Comparison of ENCODE assay signal across 23 cellular contexts in genomic region chr7:80278737-80279136, GRCh38.
DNase-seq lines count a peak whose midpoint lies in the region; ATAC-seq, FAIRE-seq and TF ChIP-seq lines count a peak whose summit lies in the region.
"Had no signal": no experiment of that assay in that cellular context is flagged by ENCODE, and none has a peak within 500 bp of the region (broad histone marks: within the 10 kb centered on the region; RNA-seq: fewer than 3 reads in every experiment).

No MANE protein-coding gene starts in this region.

- H3K9me3 Mint-ChIP-seq in HFFc6, result no peaks in the 10 kb centered on the region
- H3K9me3 Mint-ChIP-seq: activated T-helper 2 cell treated with anti-CD3 and anti-CD28 coated beads, Interferon-gamma antibody, Interleukin-2, Interleukin-4, amounts not matched to agents 10 μg/mL and 5 μg/mL and 100 μg/mL, durations not matched to agents 14 hours and 24 hours and 36 hours; CD4-positive, alpha-beta T cell had no signal

- ATAC-seq in esophagus mucosa, result no peak
- ATAC-seq: activated CD4-positive, CD25-positive, alpha-beta regulatory T cell treated with anti-CD3 and anti-CD28 coated beads, Interleukin-2, amount 50 U/mL, for 24 hours; activated naive CD4-positive, alpha-beta T cell treated with anti-CD3 and anti-CD28 coated beads, Interleukin-2, amount 50 U/mL, for 72 hours; left ventricle myocardium superior had no signal

- no peaks in the 10 kb centered on the region for H3K9me2 ChIP-seq in hepatocyte (replicated peaks; ENCODE audit: insufficient read depth)

- H3K79me2 ChIP-seq in hepatocyte (no peaks in the 10 kb centered on the region), smooth muscle cell (ENCODE audit: low read depth) (no peaks in the 10 kb centered on the region)

- H3K27ac ChIP-seq in hepatocyte, result peak overlapping the region; percentile 54
- H3K27ac ChIP-seq in smooth muscle cell (ENCODE audit: low read depth), result peak overlapping the region; percentile 99
- H3K27ac ChIP-seq: right lobe of liver had no signal

- peak; percentile 35 for FAIRE-seq in RCC 7860 (lab: Jason Lieb, UNC)

- H3K4me2 ChIP-seq in hepatocyte, result peak overlapping the region; percentile 30
- H3K4me2 ChIP-seq in smooth muscle cell, result peak overlapping the region; percentile 80

- peaks cover 13% of the 10 kb centered on the region for H3F3A ChIP-seq in smooth muscle cell (ENCODE audit: low read depth)

- 88% methylated on average over 2 of the region's 2 CpGs for WGBS in hepatocyte (ENCODE audit: low lambda C conversion rate, missing lambda C conversion rate)
- WGBS in smooth muscle cell (ENCODE audit: low lambda C conversion rate), result 70% methylated on average over 2 of the region's 2 CpGs

- peaks cover 49% of the 10 kb centered on the region for H3K4me1 Mint-ChIP-seq in HFFc6 (ENCODE audit: low read depth)

- no peaks in the 10 kb centered on the region for H3K36me3 ChIP-seq in hepatocyte (replicated peaks; ENCODE audit: insufficient read depth, low read depth)
- H3K36me3 ChIP-seq in smooth muscle cell (ENCODE audit: low read depth), result no peaks in the 10 kb centered on the region
- H3K36me3 ChIP-seq: heart left ventricle, right lobe of liver, tibial artery had no signal

- peak overlapping the region; percentile 83; the same call in 1 of the 2 replicates for H3K27ac Mint-ChIP-seq in HFFc6
- H3K27ac Mint-ChIP-seq: activated CD4-positive, alpha-beta memory T cell treated with anti-CD3 and anti-CD28 coated beads for 36 hours; activated naive CD4-positive, alpha-beta T cell treated with anti-CD3 and anti-CD28 coated beads, Interleukin-2, amount 50 U/mL, for 72 hours; activated T-helper 2 cell treated with anti-CD3 and anti-CD28 coated beads, Interferon-gamma antibody, Interleukin-2, Interleukin-4, amounts not matched to agents 10 μg/mL and 5 μg/mL and 100 μg/mL, durations not matched to agents 14 hours and 24 hours and 36 hours; CD4-positive, alpha-beta T cell; stimulated activated naive CD8-positive, alpha-beta T cell treated with anti-CD3 and anti-CD28 coated beads, Interleukin-15, Interleukin-2, amounts not matched to agents 100 ng/mL and 50 ng/mL, for 24 hours had no signal

- no peak for DNase-seq in HFFc6
- no peak for DNase-seq in RCC 7860 (ENCODE audit: low spot score)
- DNase-seq in hepatocyte (ENCODE audit: low spot score), result no peak
- DNase-seq in smooth muscle cell (lab: John Stamatoyannopoulos, UW; ENCODE audit: unreplicated experiment), result no peak
- no peak for DNase-seq in stimulated activated CD4-positive, alpha-beta T cell treated with anti-CD3 and anti-CD28 coated beads, Interleukin-12 subunit alpha, Interleukin-12 subunit beta, amount 100 ng/mL, for 4 hours
- no peak for DNase-seq in GM19238 (ENCODE audit: insufficient read length, low spot score)
- DNase-seq: activated CD4-positive, alpha-beta memory T cell treated with anti-CD3 and anti-CD28 coated beads for 36 hours; activated CD8-positive, alpha-beta memory T cell treated with anti-CD3 and anti-CD28 coated beads, Interleukin-2, amount 50 U/mL, for 48 hours; CD4-positive, alpha-beta T cell; central memory CD4-positive, alpha-beta T cell; dorsolateral prefrontal cortex; heart left ventricle; left ventricle myocardium superior; NCI-H1092 treated with DMSO at 0.1 percent for 48 hours; NCI-H1930; right lobe of liver; SW 1271; tibial artery had no signal

- H3K36me3 Mint-ChIP-seq in HFFc6 (ENCODE audit: low read depth), result no peaks in the 10 kb centered on the region
- H3K36me3 Mint-ChIP-seq: activated CD4-positive, alpha-beta memory T cell treated with anti-CD3 and anti-CD28 coated beads for 36 hours; activated naive CD4-positive, alpha-beta T cell treated with anti-CD3 and anti-CD28 coated beads, Interleukin-2, amount 50 U/mL, for 72 hours had no signal

- H3K4me3 Mint-ChIP-seq in HFFc6, result peak overlapping the region; percentile 11; the same call in 1 of the 2 replicates
- H3K4me3 Mint-ChIP-seq: activated CD4-positive, alpha-beta memory T cell treated with anti-CD3 and anti-CD28 coated beads for 36 hours; CD4-positive, alpha-beta T cell; stimulated activated naive CD8-positive, alpha-beta T cell treated with anti-CD3 and anti-CD28 coated beads, Interleukin-15, Interleukin-2, amounts not matched to agents 100 ng/mL and 50 ng/mL, for 24 hours had no signal

- TF ChIP-seq CTCF in HFFc6 (IDR thresholded peaks at IDR 0.05), result no peak
- no peak for TF ChIP-seq CTCF in hepatocyte (IDR thresholded peaks at IDR 0.05; ENCODE audit: poor library complexity)
- no peak for TF ChIP-seq CTCF in smooth muscle cell (IDR thresholded peaks at IDR 0.05; ENCODE audit: borderline replicate concordance, insufficient read depth, poor library complexity, severe bottlenecking)

- H3K4me1 ChIP-seq in hepatocyte (ENCODE audit: insufficient read depth) (peaks cover 27% of the 10 kb centered on the region), smooth muscle cell (ENCODE audit: low read depth) (peaks cover 26% of the 10 kb centered on the region)
- H3K4me1 ChIP-seq: right lobe of liver had no signal

- H3K27me3 ChIP-seq in hepatocyte, result no peaks in the 10 kb centered on the region
- no peaks in the 10 kb centered on the region for H3K27me3 ChIP-seq in smooth muscle cell (ENCODE audit: low read depth)
- H3K27me3 ChIP-seq: dorsolateral prefrontal cortex, heart left ventricle, right lobe of liver, tibial artery had no signal

- H4K20me1 ChIP-seq in hepatocyte (ENCODE audit: insufficient read depth, poor library complexity, severe bottlenecking) (no peaks in the 10 kb centered on the region), smooth muscle cell (ENCODE audit: low read depth) (no peaks in the 10 kb centered on the region)

- H3K9ac ChIP-seq in smooth muscle cell (ENCODE audit: low read depth), result peak overlapping the region; percentile 86

- no peaks in the 10 kb centered on the region for H3K9me3 ChIP-seq in hepatocyte (ENCODE audit: low read depth)
- no peaks in the 10 kb centered on the region for H3K9me3 ChIP-seq in smooth muscle cell (replicated peaks; ENCODE audit: low read depth)
- H3K9me3 ChIP-seq: heart left ventricle, right lobe of liver, tibial artery had no signal

- no peak overlapping the region for H2AFZ ChIP-seq in hepatocyte
- no peak overlapping the region for H2AFZ ChIP-seq in smooth muscle cell (ENCODE audit: low read depth)

- no peaks in the 10 kb centered on the region for H3K27me3 Mint-ChIP-seq in HFFc6 (ENCODE audit: insufficient read depth)
- H3K27me3 Mint-ChIP-seq: activated CD4-positive, alpha-beta memory T cell treated with anti-CD3 and anti-CD28 coated beads for 36 hours; CD4-positive, alpha-beta T cell; stimulated activated naive CD8-positive, alpha-beta T cell treated with anti-CD3 and anti-CD28 coated beads, Interleukin-15, Interleukin-2, amounts not matched to agents 100 ng/mL and 50 ng/mL, for 24 hours had no signal

- H3K4me3 ChIP-seq in hepatocyte (no peak overlapping the region), smooth muscle cell (no peak overlapping the region)
- H3K4me3 ChIP-seq: heart left ventricle, right lobe of liver, tibial artery had no signal
